8 cellular contexts compared by ENCODE assay signal in genomic region chr1:37513795-37514349, GRCh38. TPM values are rescaled to one million over a fixed set of nuclear protein-coding genes. Genes with fewer than 3 reads are reported as not detected.
DNase-seq lines count a peak whose midpoint lies in the region; ATAC-seq and TF ChIP-seq lines count a peak whose summit lies in the region.

No MANE protein-coding gene starts in this region.

- CTCF ChIA-PET in BJ (lab: Yijun Ruan, JAX) = interaction anchor here (0.6 to 4.8 kb wide), 22 partner anchors 8 to 819 kb away, joined by 3 to 35 read pairs (median 5); partner anchors contain the start of genes CDCA8, DNALI1 and SNIP1

- DNase-seq in BJ (ENCODE audit: low read depth) = no peak
- DNase-seq in NCI-H1092 treated with DMSO at 0.1 percent for 48 hours (lab: John Stamatoyannopoulos, UW) = peak; percentile 68
- peak; percentile 20 for DNase-seq in activated CD4-positive, alpha-beta T cell treated with anti-CD3 and anti-CD28 coated beads for 1 hour
- DNase-seq in coronary artery (ENCODE audit: low spot score) = no peak
- peak; percentile 10 for DNase-seq in medulla oblongata (ENCODE audit: extremely low spot score)
- peak; percentile 57 to 60 for DNase-seq in stimulated activated CD8-positive, alpha-beta memory T cell treated with anti-CD3 and anti-CD28 coated beads, Interleukin-15, amount 100 ng/mL, for 48 hours (ENCODE audit: low read depth in 2 of 2)

- H3K27ac ChIP-seq in coronary artery = peak overlapping the region; percentile 82 to 96

- ATAC-seq in GM21381 (IDR thresholded peaks at IDR 0.05; ENCODE audit: unreplicated experiment) = peak; percentile 30
- no peak for ATAC-seq in HG03520 (IDR thresholded peaks at IDR 0.05; ENCODE audit: unreplicated experiment)

- H3K27me3 ChIP-seq in BJ (ENCODE audit: control insufficient read depth, insufficient read depth, low read length) = no peaks in the 10 kb centered on the region

- peaks cover 5% of the 10 kb centered on the region; the same call in 1 of the 2 replicates for H3K36me3 ChIP-seq in BJ (ENCODE audit: control insufficient read depth, insufficient read depth, low read length)

- TF ChIP-seq CTCF in BJ (IDR thresholded peaks at IDR 0.05; ENCODE audit: insufficient read depth, low read depth, low read length) (no peak), coronary artery (IDR thresholded peaks at IDR 0.05) (no peak)

- peak overlapping the region; percentile 82 for H3K4me3 ChIP-seq in BJ (ENCODE audit: low read depth, low read length)
- peak overlapping the region; percentile 98 for H3K4me3 ChIP-seq in coronary artery

- POLR2A ChIA-PET in BJ (lab: Charles Lee) = no interaction called here

RNA-seq across cellular contexts. Expression of gene MEAF6, which starts 0.7 kb away (rescaled TPM):
- 43.1 and 49.6 TPM in 2 replicates for polyA plus RNA-seq in BJ (2011; rRNA removed)
- 7.9 and 9.5 TPM in 2 replicates for polyA minus RNA-seq in BJ (2011; rRNA and poly(A)+ RNA removed)

RNA-seq across cellular contexts. Expression of gene ZC3H12A, which starts 39.5 kb away (rescaled TPM):
- polyA plus RNA-seq in BJ (2011; rRNA removed) = 4.8 and 8.9 TPM in 2 replicates
- polyA minus RNA-seq in BJ (2011; rRNA and poly(A)+ RNA removed) = 8.5 and 12.7 TPM in 2 replicates

RNA-seq across cellular contexts. Expression of gene SNIP1, which starts 40.2 kb away (rescaled TPM):
- polyA plus RNA-seq in BJ (2011; rRNA removed) = 5.8 and 7.0 TPM in 2 replicates
- 5.9 and 7.8 TPM in 2 replicates for polyA minus RNA-seq in BJ (2011; rRNA and poly(A)+ RNA removed)

RNA-seq across cellular contexts. Expression of gene DNALI1, which starts 42.9 kb away (rescaled TPM):
- 3.8 and 5.5 TPM in 2 replicates for polyA plus RNA-seq in BJ (2011; rRNA removed)
- 2.9 and 3.1 TPM in 2 replicates for polyA minus RNA-seq in BJ (2011; rRNA and poly(A)+ RNA removed)

Comparison
In these comparisons a context has a peak if more than half of its experiments do, and no peak if none do; other contexts are left out.
1. DNase-seq: peak in NCI-H1092 treated with DMSO at 0.1 percent for 48 hours (single experiment), activated CD4-positive, alpha-beta T cell treated with anti-CD3 and anti-CD28 coated beads for 1 hour (single experiment), medulla oblongata (single experiment) and stimulated activated CD8-positive, alpha-beta memory T cell treated with anti-CD3 and anti-CD28 coated beads, Interleukin-15, amount 100 ng/mL, for 48 hours (2 of 2); none in BJ (single experiment) and coronary artery (single experiment).